ENCODE assay signal across 8 cellular contexts in the genomic region with DNA sequence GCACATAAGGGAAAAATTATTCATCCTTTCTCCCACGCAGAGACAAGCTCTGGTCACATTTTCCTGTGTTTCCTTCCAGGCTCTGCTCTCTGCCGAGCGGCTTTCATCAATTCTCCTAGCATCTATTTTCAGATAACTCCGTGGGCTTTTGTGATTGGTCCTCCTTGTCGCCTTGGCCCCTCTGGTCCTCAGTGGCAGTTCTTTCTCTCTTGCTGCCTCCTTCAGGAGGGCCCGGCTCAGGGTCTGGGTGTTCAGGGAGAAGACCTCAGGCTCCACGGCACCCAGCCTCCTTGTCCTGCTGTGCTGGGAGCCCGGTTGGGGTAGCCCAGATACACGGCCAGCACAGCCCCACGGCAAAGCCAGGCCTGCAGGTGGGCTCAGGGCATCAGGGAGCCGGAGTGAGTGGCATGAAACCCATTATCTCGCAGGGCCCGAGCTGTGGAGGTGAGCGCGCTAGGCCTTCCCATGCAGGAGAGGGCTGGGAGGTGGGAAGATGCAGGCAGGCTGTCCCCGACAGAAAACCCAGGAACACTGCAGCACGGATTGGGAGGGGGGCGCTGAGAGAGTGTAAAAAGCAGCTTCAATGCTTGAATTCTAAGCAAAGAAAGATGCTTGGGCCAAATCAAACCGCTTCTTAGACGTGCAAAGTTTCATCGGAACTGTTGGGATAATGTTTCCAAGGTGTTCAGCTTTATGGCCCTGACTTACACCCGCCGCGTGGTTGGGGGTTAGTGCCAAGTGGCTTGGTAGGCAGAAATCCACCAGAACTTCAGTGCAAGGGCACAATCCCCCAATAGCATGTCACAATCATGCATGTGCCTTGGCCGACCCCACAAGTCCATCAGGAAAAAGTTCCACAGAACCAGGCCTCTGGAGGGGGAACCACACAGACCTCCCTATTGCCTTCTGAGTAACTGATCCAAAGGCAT.
DNase-seq lines count a peak whose midpoint lies in the region; ATAC-seq lines count a peak whose summit lies in the region.

No MANE protein-coding gene starts in this region.

- 56 to 71% (median 57%) methylated on average over 25 of the region's 25 CpGs for WGBS in adipose tissue, 3 donors
- 97% methylated on average over 25 of the region's 25 CpGs for WGBS in thymus

- peaks cover 8% of the 10 kb centered on the region for H3K36me3 Mint-ChIP-seq in T-helper 2 cell treated with Interferon-gamma antibody and Interleukin-4, amounts not matched to agents 5 μg/mL and 100 μg/mL, for 36 hours (ENCODE audit: low read depth)

- H3K36me3 ChIP-seq in thymus (ENCODE audit: control insufficient read depth, insufficient read depth), result peaks cover 4% of the 10 kb centered on the region

- ATAC-seq in HG03460 (IDR thresholded peaks at IDR 0.05; ENCODE audit: unreplicated experiment), result no peak

- peaks cover 1% of the 10 kb centered on the region for H3K9me3 ChIP-seq in thymus (ENCODE audit: control insufficient read depth)

- H3K27me3 Mint-ChIP-seq in T-helper 2 cell treated with Interferon-gamma antibody and Interleukin-4, amounts not matched to agents 5 μg/mL and 100 μg/mL, for 36 hours (ENCODE audit: low read depth), result no peaks in the 10 kb centered on the region

- peak overlapping the region; percentile 78 for H3K27ac Mint-ChIP-seq in T-helper 2 cell treated with Interferon-gamma antibody and Interleukin-4, amounts not matched to agents 5 μg/mL and 100 μg/mL, for 36 hours

- no peak for DNase-seq in T-helper 2 cell treated with Interferon-gamma antibody and Interleukin-4, amounts not matched to agents 5 μg/mL and 100 μg/mL, for 36 hours (ENCODE audit: low spot score)
- DNase-seq in T-helper 2 cell (no peak), SKM-1 treated with dmso at 0.1 percent for 144 hours (lab: John Stamatoyannopoulos, UW; ENCODE audit: unreplicated experiment) (no peak), ecto neural progenitor cell (ENCODE audit: low spot score) (no peak)

- H3K4me3 Mint-ChIP-seq in T-helper 2 cell treated with Interferon-gamma antibody and Interleukin-4, amounts not matched to agents 5 μg/mL and 100 μg/mL, for 36 hours, result peak overlapping the region; percentile 59

- H3K9me3 Mint-ChIP-seq in T-helper 2 cell treated with Interferon-gamma antibody and Interleukin-4, amounts not matched to agents 5 μg/mL and 100 μg/mL, for 36 hours, result no peaks in the 10 kb centered on the region

- no peak overlapping the region for H3K4me3 ChIP-seq in thymus (ENCODE audit: low read length)

- H3K27me3 ChIP-seq in layer of hippocampus (ENCODE audit: control insufficient read depth, insufficient read depth, low read length) (no peaks in the 10 kb centered on the region), thymus (ENCODE audit: control insufficient read depth, insufficient read depth) (peaks cover 5% of the 10 kb centered on the region)

- peak overlapping the region; percentile 62 for H3K27ac ChIP-seq in adipose tissue (ENCODE audit: low read depth, low read length)
- peak overlapping the region; percentile 99 for H3K27ac ChIP-seq in layer of hippocampus (ENCODE audit: low read depth, low read length)
- H3K27ac ChIP-seq in thymus (ENCODE audit: low read depth), result peak overlapping the region; percentile 52

- H3K4me1 ChIP-seq in thymus (ENCODE audit: control insufficient read depth, insufficient read depth, low read length), result peaks cover 3% of the 10 kb centered on the region

- H3K4me1 Mint-ChIP-seq in T-helper 2 cell treated with Interferon-gamma antibody and Interleukin-4, amounts not matched to agents 5 μg/mL and 100 μg/mL, for 36 hours (ENCODE audit: low read depth), result peaks cover 33% of the 10 kb centered on the region
